1 cellular context compared by ENCODE assay signal in the genomic region with DNA sequence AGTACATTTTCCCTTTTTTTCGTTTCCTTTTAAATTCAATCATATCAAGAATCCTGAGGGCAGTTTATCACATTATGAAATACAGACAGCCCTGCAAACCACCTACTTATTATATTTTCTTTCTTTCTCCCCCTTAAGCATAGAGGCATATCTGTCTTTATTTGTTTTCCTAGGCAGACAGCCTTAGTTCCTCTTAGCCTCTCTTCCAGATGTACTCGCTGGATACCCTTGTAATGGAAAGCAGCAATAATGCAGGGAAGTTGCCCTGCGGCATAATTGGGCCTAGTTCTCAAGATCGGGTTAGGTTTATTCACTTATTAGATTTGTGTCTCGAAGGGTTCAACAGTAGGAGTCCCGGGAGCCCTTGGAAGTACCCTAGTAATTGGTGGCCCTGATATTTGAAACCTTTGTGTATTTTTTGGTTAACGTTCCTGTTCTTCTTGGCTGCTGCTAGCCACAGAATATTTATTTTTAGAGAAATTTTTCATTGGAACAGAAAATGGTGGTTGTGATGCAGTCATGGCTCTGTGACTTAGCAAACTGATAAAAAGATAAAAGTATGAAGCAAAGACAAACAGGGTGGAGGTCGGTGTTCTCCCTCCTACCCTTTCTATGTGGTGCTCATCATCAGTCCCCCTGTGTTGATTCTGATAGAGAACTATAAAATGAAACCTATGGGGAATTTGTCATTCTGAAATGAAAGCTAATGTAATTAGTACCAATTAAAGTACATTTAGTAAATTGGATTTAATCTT.
TF ChIP-seq lines count a peak whose summit lies in the region.

No MANE protein-coding gene starts in this region.

TF ChIP-seq in SK-N-SH, 30 proteins besides CTCF, POLR2A, EP300 and RAD21 (continued from another document):
- no peak for TF ChIP-seq SMC3 (IDR thresholded peaks at IDR 0.05; ENCODE audit: low read depth, low read length)
- no peak for TF ChIP-seq NRF1 (IDR thresholded peaks at IDR 0.05; ENCODE audit: low read depth, low read length)
- TF ChIP-seq, protein P1, sequence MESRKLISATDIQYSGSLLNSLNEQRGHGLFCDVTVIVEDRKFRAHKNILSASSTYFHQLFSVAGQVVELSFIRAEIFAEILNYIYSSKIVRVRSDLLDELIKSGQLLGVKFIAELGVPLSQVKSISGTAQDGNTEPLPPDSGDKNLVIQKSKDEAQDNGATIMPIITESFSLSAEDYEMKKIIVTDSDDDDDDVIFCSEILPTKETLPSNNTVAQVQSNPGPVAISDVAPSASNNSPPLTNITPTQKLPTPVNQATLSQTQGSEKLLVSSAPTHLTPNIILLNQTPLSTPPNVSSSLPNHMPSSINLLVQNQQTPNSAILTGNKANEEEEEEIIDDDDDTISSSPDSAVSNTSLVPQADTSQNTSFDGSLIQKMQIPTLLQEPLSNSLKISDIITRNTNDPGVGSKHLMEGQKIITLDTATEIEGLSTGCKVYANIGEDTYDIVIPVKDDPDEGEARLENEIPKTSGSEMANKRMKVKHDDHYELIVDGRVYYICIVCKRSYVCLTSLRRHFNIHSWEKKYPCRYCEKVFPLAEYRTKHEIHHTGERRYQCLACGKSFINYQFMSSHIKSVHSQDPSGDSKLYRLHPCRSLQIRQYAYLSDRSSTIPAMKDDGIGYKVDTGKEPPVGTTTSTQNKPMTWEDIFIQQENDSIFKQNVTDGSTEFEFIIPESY (IDR thresholded peaks at IDR 0.05; ENCODE audit: borderline replicate concordance, low read depth), result no peak
- 0 out of 2 replicates have a peak, but pooled peaks have one; percentile 54 for TF ChIP-seq TEAD4 (IDR thresholded peaks at IDR 0.05; ENCODE audit: borderline replicate concordance, insufficient read depth)
- TF ChIP-seq CHD2 (IDR thresholded peaks at IDR 0.05; ENCODE audit: low read length, partially characterized antibody), result peak; percentile 46
- TF ChIP-seq, protein P2, sequence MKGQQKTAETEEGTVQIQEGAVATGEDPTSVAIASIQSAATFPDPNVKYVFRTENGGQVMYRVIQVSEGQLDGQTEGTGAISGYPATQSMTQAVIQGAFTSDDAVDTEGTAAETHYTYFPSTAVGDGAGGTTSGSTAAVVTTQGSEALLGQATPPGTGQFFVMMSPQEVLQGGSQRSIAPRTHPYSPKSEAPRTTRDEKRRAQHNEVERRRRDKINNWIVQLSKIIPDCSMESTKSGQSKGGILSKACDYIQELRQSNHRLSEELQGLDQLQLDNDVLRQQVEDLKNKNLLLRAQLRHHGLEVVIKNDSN (IDR thresholded peaks at IDR 0.05; ENCODE audit: borderline replicate concordance, low read depth), result no peak
- TF ChIP-seq FOXM1 (IDR thresholded peaks at IDR 0.05; ENCODE audit: low read depth), result no peak
- TF ChIP-seq RCOR1 (IDR thresholded peaks at IDR 0.05; ENCODE audit: low read length), result peak; percentile 81
- TF ChIP-seq EZH2phosphoT487 (IDR thresholded peaks at IDR 0.05; ENCODE audit: borderline replicate concordance, low read depth), result no peak
- peak; percentile 96 for TF ChIP-seq FOXJ3 (CRISPR knock-in tag; IDR thresholded peaks at IDR 0.05)
- TF ChIP-seq RFX5 (IDR thresholded peaks at IDR 0.05; ENCODE audit: low read length), result no peak; the same call in 1 of the 2 replicates
- TF ChIP-seq, protein P3, sequence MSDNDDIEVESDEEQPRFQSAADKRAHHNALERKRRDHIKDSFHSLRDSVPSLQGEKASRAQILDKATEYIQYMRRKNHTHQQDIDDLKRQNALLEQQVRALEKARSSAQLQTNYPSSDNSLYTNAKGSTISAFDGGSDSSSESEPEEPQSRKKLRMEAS (IDR thresholded peaks at IDR 0.05; ENCODE audit: low read depth), result no peak
- peak; percentile 21; the same call in 1 of the 2 replicates for TF ChIP-seq POLR2AphosphoS5 (IDR thresholded peaks at IDR 0.05; ENCODE audit: low read depth, low read length)
- 0 out of 2 replicates have a peak, but pooled peaks have one; percentile 18 for TF ChIP-seq MXI1 (IDR thresholded peaks at IDR 0.05; ENCODE audit: low read depth, low read length)
- TF ChIP-seq GATA2 (CRISPR knock-in tag; IDR thresholded peaks at IDR 0.05), result peak; percentile 90
- TF ChIP-seq FOSL2 (IDR thresholded peaks at IDR 0.05; ENCODE audit: borderline replicate concordance, low read depth), result no peak
- TF ChIP-seq RXRA (IDR thresholded peaks at IDR 0.05; ENCODE audit: borderline replicate concordance, low read depth), result no peak
- TF ChIP-seq JUND (IDR thresholded peaks at IDR 0.05), result 0 out of 2 replicates have a peak, but pooled peaks have one; percentile 16
- TF ChIP-seq, protein P4, sequence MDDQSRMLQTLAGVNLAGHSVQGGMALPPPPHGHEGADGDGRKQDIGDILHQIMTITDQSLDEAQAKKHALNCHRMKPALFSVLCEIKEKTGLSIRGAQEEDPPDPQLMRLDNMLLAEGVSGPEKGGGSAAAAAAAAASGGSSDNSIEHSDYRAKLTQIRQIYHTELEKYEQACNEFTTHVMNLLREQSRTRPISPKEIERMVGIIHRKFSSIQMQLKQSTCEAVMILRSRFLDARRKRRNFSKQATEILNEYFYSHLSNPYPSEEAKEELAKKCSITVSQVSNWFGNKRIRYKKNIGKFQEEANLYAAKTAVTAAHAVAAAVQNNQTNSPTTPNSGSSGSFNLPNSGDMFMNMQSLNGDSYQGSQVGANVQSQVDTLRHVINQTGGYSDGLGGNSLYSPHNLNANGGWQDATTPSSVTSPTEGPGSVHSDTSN (IDR thresholded peaks at IDR 0.05), result no peak
- TF ChIP-seq, protein P5, sequence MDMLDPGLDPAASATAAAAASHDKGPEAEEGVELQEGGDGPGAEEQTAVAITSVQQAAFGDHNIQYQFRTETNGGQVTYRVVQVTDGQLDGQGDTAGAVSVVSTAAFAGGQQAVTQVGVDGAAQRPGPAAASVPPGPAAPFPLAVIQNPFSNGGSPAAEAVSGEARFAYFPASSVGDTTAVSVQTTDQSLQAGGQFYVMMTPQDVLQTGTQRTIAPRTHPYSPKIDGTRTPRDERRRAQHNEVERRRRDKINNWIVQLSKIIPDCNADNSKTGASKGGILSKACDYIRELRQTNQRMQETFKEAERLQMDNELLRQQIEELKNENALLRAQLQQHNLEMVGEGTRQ (IDR thresholded peaks at IDR 0.05; ENCODE audit: borderline replicate concordance, low read depth, low read length), result no peak
- no peak for TF ChIP-seq MEF2A (IDR thresholded peaks at IDR 0.05; ENCODE audit: borderline replicate concordance, low read depth)
TF ChIP-seq in SK-N-SH: peak in this region for 11.
